ENCODE assay signal across 8 cellular contexts in genomic region chr7:107924841-107925490, GRCh38. TPM values are rescaled to one million over a fixed set of nuclear protein-coding genes. Genes with fewer than 3 reads are reported as not detected.
DNase-seq lines count a peak whose midpoint lies in the region; ATAC-seq and TF ChIP-seq lines count a peak whose summit lies in the region.

No MANE protein-coding gene starts in this region.

- H3K4me3 ChIP-seq in AG10803 (ENCODE audit: low read length) = no peak overlapping the region

- ATAC-seq in HG03060 (IDR thresholded peaks at IDR 0.05; ENCODE audit: low read depth, unreplicated experiment) = peak; percentile 85
- ATAC-seq in activated T-helper 17 cell treated with anti-CD3 and anti-CD28 coated beads, Interleukin-2, amount 50 U/mL, for 72 hours (replicated peaks) = peak; percentile 39

- peak overlapping the region; percentile 26 for H3K27ac Mint-ChIP-seq in activated T-helper 17 cell treated with anti-CD3 and anti-CD28 coated beads, Interleukin-2, amount 50 U/mL, for 72 hours

- H3K36me3 Mint-ChIP-seq in activated T-helper 17 cell treated with anti-CD3 and anti-CD28 coated beads, Interleukin-2, amount 50 U/mL, for 72 hours (ENCODE audit: low read depth) = peaks cover 92% of the 10 kb centered on the region

- H3K4me1 Mint-ChIP-seq in activated T-helper 17 cell treated with anti-CD3 and anti-CD28 coated beads, Interleukin-2, amount 50 U/mL, for 72 hours = peaks cover 31% of the 10 kb centered on the region

- peak overlapping the region; percentile 16 for H3K4me3 Mint-ChIP-seq in activated T-helper 17 cell treated with anti-CD3 and anti-CD28 coated beads, Interleukin-2, amount 50 U/mL, for 72 hours

- H3K9me3 Mint-ChIP-seq in activated T-helper 17 cell treated with anti-CD3 and anti-CD28 coated beads, Interleukin-2, amount 50 U/mL, for 72 hours = no peaks in the 10 kb centered on the region

- no peak for TF ChIP-seq CTCF in AG10803 (conservative IDR thresholded peaks at IDR 0.05; ENCODE audit: low read length)

- DNase-seq in AG10803 (ENCODE audit: low read depth) = peak; percentile 39
- peak; percentile 13 for DNase-seq in GM19238 (ENCODE audit: insufficient read length, low spot score)
- no peak for DNase-seq in NCI-H1930 (lab: John Stamatoyannopoulos, UW)
- no peak for DNase-seq in GOT3 (lab: John Stamatoyannopoulos, UW)
- no peak for DNase-seq in dermis blood vessel endothelial cell
- no peak for DNase-seq in globus pallidus (ENCODE audit: low spot score)

- H3K27me3 Mint-ChIP-seq in activated T-helper 17 cell treated with anti-CD3 and anti-CD28 coated beads, Interleukin-2, amount 50 U/mL, for 72 hours = no peaks in the 10 kb centered on the region

RNA-seq across cellular contexts. Expression of gene DLD, which starts 34.0 kb away (rescaled TPM):
- total RNA-seq in activated T-helper 17 cell treated with anti-CD3 and anti-CD28 coated beads, Interleukin-2, amount 50 U/mL, for 72 hours = 100 to 1,000 TPM in 1 of 2 donors, 10 to 100 TPM in 1; 75.3 to 112 TPM
- total RNA-seq in dermis blood vessel endothelial cell = 53.8 and 151 TPM in 2 replicates

Comparison
In these comparisons a context has a peak if more than half of its experiments do, and no peak if none do; other contexts are left out.
1. DNase-seq: peak in AG10803 (single experiment) and GM19238 (single experiment); none in NCI-H1930 (0 of 2), GOT3 (single experiment), dermis blood vessel endothelial cell (single experiment) and globus pallidus (single experiment).